Comparison of ENCODE assay signal across 8 cellular contexts in the genomic region with DNA sequence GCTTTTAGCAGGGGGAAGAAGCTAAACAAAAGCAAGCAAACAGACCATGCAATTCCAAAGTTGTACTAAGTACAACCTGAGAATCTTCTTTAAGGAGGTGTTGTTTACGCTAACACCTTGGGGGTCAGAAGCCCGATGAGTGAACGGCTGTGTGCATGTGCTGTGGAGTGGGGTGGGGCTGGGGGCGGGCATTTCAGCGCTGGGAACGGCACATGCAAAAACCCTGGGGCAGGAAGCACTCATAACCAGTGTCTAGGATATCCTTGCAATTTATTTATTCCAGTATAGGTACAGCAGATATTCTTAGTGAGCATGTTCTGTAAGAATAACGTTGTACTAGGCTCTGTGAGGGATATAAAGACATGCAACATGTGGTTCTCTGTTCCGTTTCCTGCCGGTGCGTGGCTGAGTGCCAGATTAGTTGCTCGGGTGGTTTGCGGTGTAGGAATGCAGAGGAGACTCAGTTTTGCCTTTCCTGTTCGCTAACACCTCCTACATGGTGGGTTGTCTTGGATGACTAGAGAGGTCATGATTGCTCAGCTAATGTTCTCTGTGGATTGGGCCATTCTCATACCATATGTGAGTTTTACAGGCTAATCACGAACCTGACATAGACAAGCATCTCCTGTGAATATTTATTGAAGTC. TPM values are rescaled to one million over a fixed set of nuclear protein-coding genes. Genes with fewer than 3 reads are reported as not detected.
DNase-seq lines count a peak whose midpoint lies in the region; ATAC-seq, FAIRE-seq and TF ChIP-seq lines count a peak whose summit lies in the region.

No MANE protein-coding gene starts in this region.

- 40 to 52% (median 43%) methylated on average over 14 of the region's 14 CpGs for WGBS in small intestine, 3 donors

- H3K36me3 Mint-ChIP-seq in CD4-positive, alpha-beta T cell (ENCODE audit: low read depth), result no peaks in the 10 kb centered on the region
- H3K36me3 Mint-ChIP-seq in activated CD4-positive, alpha-beta memory T cell treated with anti-CD3 and anti-CD28 coated beads, Interleukin-2, amount 10 ng/mL, durations not matched to agents 7 days and 5 days (ENCODE audit: low read depth), result peaks cover 37% of the 10 kb centered on the region

- no peak for TF ChIP-seq CTCF in CD4-positive, alpha-beta T cell (IDR thresholded peaks at IDR 0.05)
- TF ChIP-seq CTCF in endothelial cell of umbilical vein (IDR thresholded peaks at IDR 0.05; ENCODE audit: extremely low read depth in 1 of 2, insufficient read depth in 1 of 2, low read depth in 1 of 2, low read length in 2 of 2), result no peak

- POLR2A ChIA-PET in CD4-positive, alpha-beta T cell (lab: Charles Lee), result interaction anchor here (1.1 to 2.0 kb wide), 7 partner anchors 8 to 1205 kb away, joined by 3 to 8 read pairs (median 4); partner anchors contain the start of genes GAS5, SUCO and ZBTB37
- POLR2A ChIA-PET in activated CD4-positive, alpha-beta memory T cell treated with anti-CD3 and anti-CD28 coated beads, Interleukin-2, amount 10 ng/mL, durations not matched to agents 7 days and 5 days (lab: Charles Lee), result interaction anchor here (0.8 to 2.2 kb wide), 7 partner anchors 12 to 56 kb away, joined by 3 to 12 read pairs (median 4); no protein-coding TSS in a partner anchor
- POLR2A ChIA-PET in endothelial cell of umbilical vein (lab: Charles Lee), result no interaction called here

- peak; percentile 61 to 82 (median 78) for DNase-seq in CD4-positive, alpha-beta T cell
- DNase-seq in MG63, result peak; percentile 57
- peak; percentile 91 for DNase-seq in activated CD4-positive, alpha-beta memory T cell treated with anti-CD3 and anti-CD28 coated beads, Interleukin-2, amount 10 ng/mL, durations not matched to agents 7 days and 5 days
- DNase-seq in endothelial cell of umbilical vein (ENCODE audit: low read depth, low spot score), result peak; percentile 11
- DNase-seq in small intestine, result peak; percentile 66
- no peak for DNase-seq in H7
- no peak for DNase-seq in NCI-H526 (lab: John Stamatoyannopoulos, UW)

- CTCF ChIA-PET in CD4-positive, alpha-beta T cell (lab: Charles Lee), result interaction anchor here (1.2 to 1.7 kb wide), 2 partner anchors 55 to 57 kb away, joined by 4 to 7 read pairs; no protein-coding TSS in a partner anchor
- CTCF ChIA-PET in activated CD4-positive, alpha-beta memory T cell treated with anti-CD3 and anti-CD28 coated beads, Interleukin-2, amount 10 ng/mL, durations not matched to agents 7 days and 5 days (lab: Charles Lee), result interaction anchor here (1.1 kb wide), 2 partner anchors 12 to 53 kb away, joined by 3 to 5 read pairs; no protein-coding TSS in a partner anchor
- CTCF ChIA-PET in endothelial cell of umbilical vein (lab: Charles Lee), result no interaction called here

- peak; percentile 84 for ATAC-seq in CD4-positive, alpha-beta T cell (ENCODE audit: poor library complexity)
- ATAC-seq in GM21529 (IDR thresholded peaks at IDR 0.05; ENCODE audit: unreplicated experiment), result peak; percentile 94

- no peaks in the 10 kb centered on the region for H3K9me3 ChIP-seq in CD4-positive, alpha-beta T cell (ENCODE audit: control insufficient read depth, low read length)
- H3K9me3 ChIP-seq in MG63 (no peaks in the 10 kb centered on the region), endothelial cell of umbilical vein (replicated peaks; ENCODE audit: control insufficient read depth, insufficient read depth, low read length) (no peaks in the 10 kb centered on the region), small intestine (ENCODE audit: control insufficient read depth, low read depth) (no peaks in the 10 kb centered on the region)

- no peaks in the 10 kb centered on the region for H3K4me1 ChIP-seq in endothelial cell of umbilical vein (ENCODE audit: control insufficient read depth, extremely low read depth, insufficient read depth, low read length)
- peaks cover 0 to 2% of the 10 kb centered on the region in 2 donors for H3K4me1 ChIP-seq in small intestine (ENCODE audit: control insufficient read depth in 2 of 2, insufficient read depth in 1 of 2, low read depth in 1 of 2, low read length in 1 of 2)

- H3K9me3 Mint-ChIP-seq in CD4-positive, alpha-beta T cell, result no peaks in the 10 kb centered on the region
- no peaks in the 10 kb centered on the region for H3K9me3 Mint-ChIP-seq in activated CD4-positive, alpha-beta memory T cell treated with anti-CD3 and anti-CD28 coated beads, Interleukin-2, amount 10 ng/mL, durations not matched to agents 7 days and 5 days

- H4K20me1 ChIP-seq in endothelial cell of umbilical vein (replicated peaks; ENCODE audit: control insufficient read depth, extremely low read depth, insufficient read depth, low read length), result no peaks in the 10 kb centered on the region

- H3K4me3 Mint-ChIP-seq in CD4-positive, alpha-beta T cell, result peak overlapping the region; percentile 43
- H3K4me3 Mint-ChIP-seq in activated CD4-positive, alpha-beta memory T cell treated with anti-CD3 and anti-CD28 coated beads, Interleukin-2, amount 10 ng/mL, durations not matched to agents 7 days and 5 days, result peak overlapping the region; percentile 41

- H3K27ac Mint-ChIP-seq in CD4-positive, alpha-beta T cell, result peak overlapping the region; percentile 36
- peak overlapping the region; percentile 72 for H3K27ac Mint-ChIP-seq in activated CD4-positive, alpha-beta memory T cell treated with anti-CD3 and anti-CD28 coated beads, Interleukin-2, amount 10 ng/mL, durations not matched to agents 7 days and 5 days

- no peak for TF ChIP-seq POLR2A in endothelial cell of umbilical vein (IDR thresholded peaks at IDR 0.05; ENCODE audit: low read depth, low read length)

- H3K9ac ChIP-seq in endothelial cell of umbilical vein (replicated peaks; ENCODE audit: extremely low read depth, insufficient read depth, low read length), result no peak overlapping the region

- intact Hi-C loops in CD4-positive, alpha-beta T cell (cut with DNase I, micrococcal nuclease), result loop anchor here (1.0 to 5.0 kb wide), 6 partner anchors 23 to 212 kb away; no protein-coding TSS in a partner anchor
- intact Hi-C loops in endothelial cell of umbilical vein (cut with micrococcal nuclease), result no loop called here

- no peaks in the 10 kb centered on the region for H3K36me3 ChIP-seq in MG63
- H3K36me3 ChIP-seq in endothelial cell of umbilical vein (ENCODE audit: control insufficient read depth in 2 of 2, extremely low read depth in 1 of 2, insufficient read depth in 2 of 2, low read length in 2 of 2), result no peaks in the 10 kb centered on the region
- H3K36me3 ChIP-seq in small intestine (ENCODE audit: control insufficient read depth in 2 of 2, insufficient read depth in 2 of 2, low read length in 2 of 2), result no peaks in the 10 kb centered on the region
- H3K36me3 ChIP-seq in H7 (replicated peaks; ENCODE audit: control insufficient read depth, insufficient read depth, low read length), result no peaks in the 10 kb centered on the region

- no peak overlapping the region for H3K4me2 ChIP-seq in endothelial cell of umbilical vein (ENCODE audit: insufficient read depth, low read length)

- no peaks in the 10 kb centered on the region for H3K27me3 ChIP-seq in CD4-positive, alpha-beta T cell (ENCODE audit: control insufficient read depth, insufficient read depth, low read length)
- H3K27me3 ChIP-seq in MG63, result no peaks in the 10 kb centered on the region
- H3K27me3 ChIP-seq in endothelial cell of umbilical vein (ENCODE audit: control insufficient read depth in 2 of 2, insufficient read depth in 2 of 2, low read length in 2 of 2), result peaks cover 0 to 2% of the 10 kb centered on the region in 2 experiments
- no peaks in the 10 kb centered on the region for H3K27me3 ChIP-seq in small intestine (ENCODE audit: control insufficient read depth in 2 of 2, insufficient read depth in 2 of 2, low read length in 2 of 2)
- H3K27me3 ChIP-seq in H7 (ENCODE audit: control insufficient read depth, insufficient read depth, low read length), result no peaks in the 10 kb centered on the region

- H3K4me3 ChIP-seq in MG63 (no peak overlapping the region), endothelial cell of umbilical vein (replicated peaks in 1 of 3; ENCODE audit: insufficient read depth in 1 of 3, low read depth in 1 of 3, low read length in 3 of 3) (no peak overlapping the region), small intestine (ENCODE audit: low read depth in 1 of 2, low read length in 2 of 2) (peak overlapping the region in 1 of 2 donors; percentile 28), H7 (ENCODE audit: insufficient read depth, low read depth, low read length) (no peak overlapping the region)

- FAIRE-seq in endothelial cell of umbilical vein (lab: Jason Lieb, UNC) (no peak), small intestine (lab: Jason Lieb, UNC) (no peak)

- no TSS peak for BruUV-seq in endothelial cell of umbilical vein (replicated peaks; lab: Mats Ljungman, UMichigan)

- H3K27ac ChIP-seq in CD4-positive, alpha-beta T cell (ENCODE audit: low read depth, low read length), result no peak overlapping the region
- H3K27ac ChIP-seq in endothelial cell of umbilical vein (ENCODE audit: insufficient read depth, low read depth, low read length), result no peak overlapping the region
- peak overlapping the region in 1 of 2 donors; percentile 8 for H3K27ac ChIP-seq in small intestine (ENCODE audit: low read depth in 1 of 2, low read length in 1 of 2)

- H3K79me2 ChIP-seq in endothelial cell of umbilical vein (ENCODE audit: control insufficient read depth, insufficient read depth, low read length), result no peaks in the 10 kb centered on the region

- peaks cover 64% of the 10 kb centered on the region for H3K4me1 Mint-ChIP-seq in CD4-positive, alpha-beta T cell (ENCODE audit: low read depth)
- peaks cover 53% of the 10 kb centered on the region for H3K4me1 Mint-ChIP-seq in activated CD4-positive, alpha-beta memory T cell treated with anti-CD3 and anti-CD28 coated beads, Interleukin-2, amount 10 ng/mL, durations not matched to agents 7 days and 5 days

- dilution Hi-C loops in endothelial cell of umbilical vein (cut with MboI; ENCODE audit: extremely low pct_ligation_motif_present, low sequenced_read_pairs), result no loop called here

- no peaks in the 10 kb centered on the region for H3K9me1 ChIP-seq in endothelial cell of umbilical vein (replicated peaks; ENCODE audit: control insufficient read depth, extremely low read depth, insufficient read depth, low read length)

- H3K27me3 Mint-ChIP-seq in CD4-positive, alpha-beta T cell, result no peaks in the 10 kb centered on the region
- H3K27me3 Mint-ChIP-seq in activated CD4-positive, alpha-beta memory T cell treated with anti-CD3 and anti-CD28 coated beads, Interleukin-2, amount 10 ng/mL, durations not matched to agents 7 days and 5 days, result peaks cover 5% of the 10 kb centered on the region

- no peak overlapping the region for H2AFZ ChIP-seq in endothelial cell of umbilical vein (ENCODE audit: low read depth, low read length)

RNA-seq across cellular contexts. Expression of gene FASLG, which starts 3.7 kb away (rescaled TPM):
- total RNA-seq in CD4-positive, alpha-beta T cell, result under 1 TPM; 0.11 to 0.80 TPM
- not detected in 2 replicates for total RNA-seq in MG63 (2014; rRNA removed; shearing (Covaris generic); ENCODE audit: low replicate concordance)
- total RNA-seq in activated CD4-positive, alpha-beta memory T cell treated with anti-CD3 and anti-CD28 coated beads, Interleukin-2, amount 10 ng/mL, durations not matched to agents 7 days and 5 days, result 1 to 10 TPM; 3.6 to 3.9 TPM
- total RNA-seq in endothelial cell of umbilical vein, result not detected in 2 replicates
- polyA plus RNA-seq in endothelial cell of umbilical vein, result not detected in 2 replicates
- not detected in 2 replicates for polyA plus RNA-seq in endothelial cell of umbilical vein (2011; cell fraction: cytosol; rRNA removed)
- not detected in 2 replicates for polyA plus RNA-seq in endothelial cell of umbilical vein (2011; cell fraction: nucleus; rRNA removed)
- not detected in 2 replicates for polyA plus RNA-seq in endothelial cell of umbilical vein (2012)
- polyA minus RNA-seq in endothelial cell of umbilical vein, result not detected in 2 replicates
- not detected for polyA minus RNA-seq in endothelial cell of umbilical vein (2011; cell fraction: cytosol; rRNA and poly(A)+ RNA removed)
- not detected in 2 replicates for polyA minus RNA-seq in endothelial cell of umbilical vein (2011; cell fraction: nucleus; rRNA and poly(A)+ RNA removed)
- polyA plus RNA-seq in small intestine, result 1 to 10 TPM in 1 of 3 donors, under 1 TPM in 1, not detected in 1; 0.09 to 1.4 TPM
- not detected in 2 replicates for total RNA-seq in H7 (2014; rRNA removed; shearing (Covaris generic))

Comparison
In these comparisons a context has a peak if more than half of its experiments do, and no peak if none do; other contexts are left out.
1. DNase-seq: peak in CD4-positive, alpha-beta T cell (10 of 10), MG63 (single experiment), activated CD4-positive, alpha-beta memory T cell treated with anti-CD3 and anti-CD28 coated beads, Interleukin-2, amount 10 ng/mL, durations not matched to agents 7 days and 5 days (single experiment), endothelial cell of umbilical vein (single experiment) and small intestine (single experiment); none in H7 (single experiment) and NCI-H526 (0 of 2).